In genomic region chr7:4866528-4867496, GRCh38 we compare ENCODE assay signal across 1 cellular context.
TF ChIP-seq lines count a peak whose summit lies in the region.

No MANE protein-coding gene starts in this region.

TF ChIP-seq in HepG2, 621 proteins besides CTCF, POLR2A, EP300 and RAD21:
- TF ChIP-seq ZNF773 (CRISPR knock-in tag; IDR thresholded peaks at IDR 0.05; ENCODE audit: borderline replicate concordance) (no peak), ZNF510 (CRISPR knock-in tag; IDR thresholded peaks at IDR 0.05; ENCODE audit: low read depth) (no peak), STAG1 (CRISPR knock-in tag; IDR thresholded peaks at IDR 0.05) (no peak), SNAPC5 (CRISPR knock-in tag; IDR thresholded peaks at IDR 0.05; ENCODE audit: borderline replicate concordance) (no peak), ATF2 (CRISPR knock-in tag; IDR thresholded peaks at IDR 0.05) (no peak), ZFP62 (CRISPR knock-in tag; IDR thresholded peaks at IDR 0.05) (no peak), ZNF24 (IDR thresholded peaks at IDR 0.05) (no peak), GLI4 (CRISPR knock-in tag; IDR thresholded peaks at IDR 0.05; ENCODE audit: borderline replicate concordance) (no peak), ZNF235 (CRISPR knock-in tag; IDR thresholded peaks at IDR 0.05; ENCODE audit: borderline replicate concordance) (no peak), ZBTB42 (CRISPR knock-in tag; IDR thresholded peaks at IDR 0.05) (no peak), TRIM24 (CRISPR knock-in tag; IDR thresholded peaks at IDR 0.05) (no peak), RFX1 (IDR thresholded peaks at IDR 0.05) (no peak), SMARCE1 (IDR thresholded peaks at IDR 0.05; ENCODE audit: borderline replicate concordance) (no peak), PAXIP1 (CRISPR knock-in tag; conservative IDR thresholded peaks at IDR 0.05) (no peak), ZNF549 (CRISPR knock-in tag; IDR thresholded peaks at IDR 0.05) (no peak), THAP8 (CRISPR knock-in tag; IDR thresholded peaks at IDR 0.05; ENCODE audit: borderline replicate concordance) (no peak)
